Comparison of ENCODE assay signal across 8 cellular contexts in genomic region chr14:68806526-68807147, GRCh38. TPM values are rescaled to one million over a fixed set of nuclear protein-coding genes. Genes with fewer than 3 reads are reported as not detected.
A peak's percentile ranks its signal among the peaks of the same experiment; 100 is the strongest.
DNase-seq lines count a peak whose midpoint lies in the region; ATAC-seq, FAIRE-seq and TF ChIP-seq lines count a peak whose summit lies in the region.

No MANE protein-coding gene starts in this region.

- H3K27ac Mint-ChIP-seq in T-cell: peak overlapping the region; percentile 58 to 75

- no peak for TF ChIP-seq CTCF in right atrium auricular region (IDR thresholded peaks at IDR 0.05)

- H3K9me3 ChIP-seq in right atrium auricular region (peaks cover 0 to 2% of the 10 kb centered on the region in 2 donors), small intestine (ENCODE audit: control insufficient read depth, low read depth) (no peaks in the 10 kb centered on the region)

- H3K27me3 ChIP-seq in right atrium auricular region: no peaks in the 10 kb centered on the region
- no peaks in the 10 kb centered on the region for H3K27me3 ChIP-seq in small intestine (ENCODE audit: control insufficient read depth in 2 of 2, insufficient read depth in 2 of 2, low read length in 2 of 2)

- H3K27ac ChIP-seq in right atrium auricular region (peak overlapping the region; percentile 64 to 75), small intestine (ENCODE audit: low read depth in 1 of 2, low read length in 1 of 2) (peak overlapping the region; percentile 28 to 75)

- CTCF ChIA-PET in T-cell (lab: Charles Lee): interaction anchor here in 1 of 2 donors (0.9 kb wide), 1 partner anchor 9 kb away, joined by 3 read pairs; no protein-coding TSS in a partner anchor

- H3K4me1 ChIP-seq in right atrium auricular region (peaks cover 0 to 25% of the 10 kb centered on the region in 2 donors), small intestine (ENCODE audit: control insufficient read depth in 2 of 2, insufficient read depth in 1 of 2, low read depth in 1 of 2, low read length in 1 of 2) (peaks cover 0 to 12% of the 10 kb centered on the region in 2 donors)

- H3K4me3 Mint-ChIP-seq in T-cell: peak overlapping the region in 1 of 3 donors; percentile 60

- H3K4me3 ChIP-seq in right atrium auricular region (no peak overlapping the region), small intestine (ENCODE audit: low read depth in 1 of 2, low read length in 2 of 2) (no peak overlapping the region)

- peaks cover 3 to 8% (median 4%) of the 10 kb centered on the region in 3 donors for H3K9me3 Mint-ChIP-seq in T-cell

- no peak for DNase-seq in T-cell
- DNase-seq in right atrium auricular region (ENCODE audit: low spot score): no peak
- no peak for DNase-seq in small intestine
- DNase-seq in D341Med (ENCODE audit: low spot score): no peak
- no peak for DNase-seq in NCI-H1930 (lab: John Stamatoyannopoulos, UW)
- DNase-seq in T1000 (lab: John Stamatoyannopoulos, UW): no peak

- H3K36me3 ChIP-seq in right atrium auricular region (no peaks in the 10 kb centered on the region), small intestine (ENCODE audit: control insufficient read depth in 2 of 2, insufficient read depth in 2 of 2, low read length in 2 of 2) (no peaks in the 10 kb centered on the region)

- FAIRE-seq in small intestine (lab: Jason Lieb, UNC): no peak

- H3K27me3 Mint-ChIP-seq in T-cell: no peaks in the 10 kb centered on the region

- POLR2A ChIA-PET in T-cell (lab: Charles Lee): interaction anchor here in 1 of 2 donors (0.7 to 1.0 kb wide), 2 partner anchors 8 to 14 kb away, joined by 4 read pairs; partner anchors contain the start of gene ZFP36L1

- H3K36me3 Mint-ChIP-seq in T-cell: peaks cover 8% of the 10 kb centered on the region

- 53 to 78% (median 59%) methylated on average over 4 of the region's 4 CpGs for WGBS in small intestine, 3 donors

- ATAC-seq in GM18868 (IDR thresholded peaks at IDR 0.05; ENCODE audit: unreplicated experiment): peak; percentile 79
- peak; percentile 12 to 33 (median 22) for ATAC-seq in T-cell (replicated peaks in 1 of 4)
- ATAC-seq in HG03175 (IDR thresholded peaks at IDR 0.05; ENCODE audit: unreplicated experiment): no peak

- peaks cover 39 to 53% (median 39%) of the 10 kb centered on the region in 3 donors for H3K4me1 Mint-ChIP-seq in T-cell

RNA-seq across cellular contexts. Expression of gene ZFP36L1, which starts 13.8 kb away (rescaled TPM):
- 100 to 1,000 TPM; 123 to 253 (median 233) TPM for total RNA-seq in T-cell
- 100 to 1,000 TPM in 1 of 2 donors, 10 to 100 TPM in 1; 66.6 to 276 TPM for total RNA-seq in right atrium auricular region
- 10 to 100 TPM; 27.6 to 70.7 (median 33.1) TPM for polyA plus RNA-seq in small intestine
